Comparison of ENCODE assay signal across 13 cellular contexts in genomic region chr18:34773378-34773777, GRCh38.
DNase-seq lines count a peak whose midpoint lies in the region; TF ChIP-seq lines count a peak whose summit lies in the region.
"Had no signal": no experiment of that assay in that cellular context is flagged by ENCODE, and none has a peak within 500 bp of the region (broad histone marks: within the 10 kb centered on the region; RNA-seq: fewer than 3 reads in every experiment).

No MANE protein-coding gene starts in this region.

- no peaks in the 10 kb centered on the region for H3K9me3 Mint-ChIP-seq in progenitor cell of endocrine pancreas (ENCODE audit: low read depth)
- H3K9me3 Mint-ChIP-seq: GM23338; natural killer cell; stimulated activated effector memory CD8-positive, alpha-beta T cell treated with anti-CD3 and anti-CD28 coated beads, Interleukin-12 subunit alpha, Interleukin-12 subunit beta, amount 100 ng/mL, for 72 hours had no signal

- peak overlapping the region; percentile 75 for H3K27ac ChIP-seq in ACC112 (ENCODE audit: low read depth, low read length)
- H3K27ac ChIP-seq in osteoblast (ENCODE audit: low read depth, low read length): peak overlapping the region; percentile 67
- H3K27ac ChIP-seq: right lobe of liver had no signal

- peaks cover 1% of the 10 kb centered on the region for H3K36me3 Mint-ChIP-seq in progenitor cell of endocrine pancreas (ENCODE audit: insufficient read depth)
- H3K36me3 Mint-ChIP-seq: natural killer cell; stimulated activated effector memory CD8-positive, alpha-beta T cell treated with anti-CD3 and anti-CD28 coated beads, Interleukin-12 subunit alpha, Interleukin-12 subunit beta, amount 100 ng/mL, for 72 hours had no signal

- no peak overlapping the region for H3K4me3 Mint-ChIP-seq in progenitor cell of endocrine pancreas (ENCODE audit: low read depth)
- H3K4me3 Mint-ChIP-seq: GM23338; natural killer cell; stimulated activated effector memory CD8-positive, alpha-beta T cell treated with anti-CD3 and anti-CD28 coated beads, Interleukin-12 subunit alpha, Interleukin-12 subunit beta, amount 100 ng/mL, for 72 hours had no signal

- peak overlapping the region; percentile 73 for H3K4me2 ChIP-seq in osteoblast (ENCODE audit: insufficient read depth, low read length)
- H3K4me2 ChIP-seq: GM23338 had no signal

- H2AFZ ChIP-seq in ACC112 (ENCODE audit: low read length, unreplicated experiment) (no peak overlapping the region), osteoblast (ENCODE audit: low read length) (no peak overlapping the region)
- H2AFZ ChIP-seq: GM23338 had no signal

- no peak for TF ChIP-seq CTCF in osteoblast (IDR thresholded peaks at IDR 0.05; ENCODE audit: extremely low read depth, low read depth, low read length)
- TF ChIP-seq CTCF in progenitor cell of endocrine pancreas (IDR thresholded peaks at IDR 0.05; ENCODE audit: unreplicated experiment): no peak
- TF ChIP-seq CTCF in BE2C (IDR thresholded peaks at IDR 0.05; ENCODE audit: low read depth, low read length): no peak

- no peak overlapping the region for H3K9ac ChIP-seq in endocrine pancreas (ENCODE audit: control insufficient read depth, insufficient read depth, low read length)

- H3K27me3 ChIP-seq in ACC112 (ENCODE audit: insufficient read depth, low read length): no peaks in the 10 kb centered on the region
- no peaks in the 10 kb centered on the region for H3K27me3 ChIP-seq in endocrine pancreas (ENCODE audit: control insufficient read depth, insufficient read depth, low read length)
- H3K27me3 ChIP-seq in osteoblast (ENCODE audit: insufficient read depth, low read length): no peaks in the 10 kb centered on the region
- H3K27me3 ChIP-seq in BE2C: no peaks in the 10 kb centered on the region
- H3K27me3 ChIP-seq: right lobe of liver had no signal

- no peaks in the 10 kb centered on the region for H4K20me1 ChIP-seq in osteoblast (ENCODE audit: insufficient read depth, low read length)

- peak; percentile 53 for DNase-seq in LHCN-M2 (ENCODE audit: low read depth)
- DNase-seq in osteoblast (ENCODE audit: insufficient read length, low spot score, missing footprints): peak; percentile 68
- DNase-seq in NCI-H1048 (lab: John Stamatoyannopoulos, UW): no peak
- no peak for DNase-seq in progenitor cell of endocrine pancreas (ENCODE audit: low spot score, unreplicated experiment)
- no peak for DNase-seq in BE2C
- DNase-seq in NOMO-1 treated with dmso at 0.1 percent for 144 hours (lab: John Stamatoyannopoulos, UW; ENCODE audit: unreplicated experiment): no peak
- DNase-seq: activated gamma-delta T cell, natural killer cell had no signal

- no peaks in the 10 kb centered on the region for H3K79me2 ChIP-seq in ACC112 (ENCODE audit: control insufficient read depth, insufficient read depth, low read length, unreplicated experiment)
- no peaks in the 10 kb centered on the region for H3K79me2 ChIP-seq in osteoblast (ENCODE audit: insufficient read depth, low read length)

- H3K4me1 ChIP-seq in ACC112 (ENCODE audit: control insufficient read depth, insufficient read depth, low read length, unreplicated experiment): peaks cover 44% of the 10 kb centered on the region
- peaks cover 23% of the 10 kb centered on the region for H3K4me1 ChIP-seq in endocrine pancreas (ENCODE audit: control insufficient read depth, insufficient read depth, low read length)
- peaks cover 35% of the 10 kb centered on the region for H3K4me1 ChIP-seq in osteoblast (ENCODE audit: insufficient read depth, low read length)
- no peaks in the 10 kb centered on the region for H3K4me1 ChIP-seq in BE2C

- H3K27me3 Mint-ChIP-seq in progenitor cell of endocrine pancreas: no peaks in the 10 kb centered on the region

- H3K9me3 ChIP-seq in endocrine pancreas (ENCODE audit: control insufficient read depth, low read length): no peaks in the 10 kb centered on the region
- no peaks in the 10 kb centered on the region for H3K9me3 ChIP-seq in osteoblast (ENCODE audit: low read depth, low read length)
- no peaks in the 10 kb centered on the region for H3K9me3 ChIP-seq in BE2C
- H3K9me3 ChIP-seq: right lobe of liver had no signal

- H3K4me3 ChIP-seq in ACC112 (ENCODE audit: low read depth, low read length) (peak overlapping the region; percentile 30; the same call in 1 of the 2 replicates), endocrine pancreas (ENCODE audit: control insufficient read depth, insufficient read depth, low read length) (peak overlapping the region; percentile 0), osteoblast (ENCODE audit: insufficient read depth, low read length) (no peak overlapping the region), BE2C (ENCODE audit: low read depth, low read length) (no peak overlapping the region)
- H3K4me3 ChIP-seq: GM23338, right lobe of liver had no signal

- no peak overlapping the region for H3K27ac Mint-ChIP-seq in progenitor cell of endocrine pancreas
- H3K27ac Mint-ChIP-seq: GM23338; natural killer cell; stimulated activated effector memory CD8-positive, alpha-beta T cell treated with anti-CD3 and anti-CD28 coated beads, Interleukin-12 subunit alpha, Interleukin-12 subunit beta, amount 100 ng/mL, for 72 hours had no signal

- H3K4me1 Mint-ChIP-seq in progenitor cell of endocrine pancreas (ENCODE audit: low read depth): peaks cover 5% of the 10 kb centered on the region
- H3K4me1 Mint-ChIP-seq: natural killer cell; stimulated activated effector memory CD8-positive, alpha-beta T cell treated with anti-CD3 and anti-CD28 coated beads, Interleukin-12 subunit alpha, Interleukin-12 subunit beta, amount 100 ng/mL, for 72 hours had no signal

- H3K36me3 ChIP-seq in ACC112 (ENCODE audit: insufficient read depth, low read length) (no peaks in the 10 kb centered on the region), endocrine pancreas (ENCODE audit: control insufficient read depth, insufficient read depth, low read length) (no peaks in the 10 kb centered on the region), osteoblast (ENCODE audit: insufficient read depth, low read length) (no peaks in the 10 kb centered on the region), BE2C (no peaks in the 10 kb centered on the region)
- H3K36me3 ChIP-seq: right lobe of liver had no signal

Comparison
In these comparisons a context has a peak if more than half of its experiments do, and no peak if none do; other contexts are left out.
1. H3K4me3 ChIP-seq: peak in ACC112 (single experiment) and endocrine pancreas (single experiment); none in osteoblast (single experiment) and BE2C (single experiment).
2. DNase-seq: peak in LHCN-M2 (single experiment) and osteoblast (single experiment); none in NCI-H1048 (single experiment), progenitor cell of endocrine pancreas (single experiment), BE2C (single experiment) and NOMO-1 treated with dmso at 0.1 percent for 144 hours (single experiment).